In genomic region chr1:220528679-220529529, GRCh38 we compare ENCODE assay signal across 8 cellular contexts.
DNase-seq lines count a peak whose midpoint lies in the region; ATAC-seq and TF ChIP-seq lines count a peak whose summit lies in the region.

No MANE protein-coding gene starts in this region.

- H2AFZ ChIP-seq in parathyroid adenoma: peak overlapping the region; percentile 96

- H3K27me3 ChIP-seq in parathyroid adenoma (ENCODE audit: control insufficient read depth, insufficient read depth, low read length): no peaks in the 10 kb centered on the region

- H3K4me1 ChIP-seq in parathyroid adenoma: no peaks in the 10 kb centered on the region

- peak; percentile 15 for DNase-seq in NCI-H2196 (lab: John Stamatoyannopoulos, UW; ENCODE audit: unreplicated experiment)
- DNase-seq in NCI-H2196 treated with DMSO at 0.1 percent for 48 hours (lab: John Stamatoyannopoulos, UW; ENCODE audit: unreplicated experiment): no peak
- peak; percentile 9 for DNase-seq in germinal center (ENCODE audit: low spot score)
- no peak for DNase-seq in superior temporal gyrus (ENCODE audit: extremely low spot score)

- H3K9ac ChIP-seq in parathyroid adenoma: no peak overlapping the region

- peak overlapping the region; percentile 85 for H3K4me2 ChIP-seq in parathyroid adenoma (ENCODE audit: low read length)

- ATAC-seq in HG02763 (IDR thresholded peaks at IDR 0.05; ENCODE audit: unreplicated experiment) (peak; percentile 7), GM18519 (IDR thresholded peaks at IDR 0.05; ENCODE audit: low FRiP score, unreplicated experiment) (no peak)

- H3K27ac ChIP-seq in parathyroid adenoma: peak overlapping the region; percentile 56

- TF ChIP-seq CTCF in WI38 (IDR thresholded peaks at IDR 0.05; ENCODE audit: low read depth, low read length) (no peak), parathyroid adenoma (IDR thresholded peaks at IDR 0.05) (no peak)

- H3K4me3 ChIP-seq in WI38 (ENCODE audit: low read depth, low read length) (peak overlapping the region; percentile 58), parathyroid adenoma (ENCODE audit: low read depth, low read length) (peak overlapping the region; percentile 79)

- H3K36me3 ChIP-seq in parathyroid adenoma (ENCODE audit: control insufficient read depth, insufficient read depth, low read length): no peaks in the 10 kb centered on the region

- H3K9me3 ChIP-seq in parathyroid adenoma (ENCODE audit: control insufficient read depth, low read length): no peaks in the 10 kb centered on the region

- no peaks in the 10 kb centered on the region for H3K79me2 ChIP-seq in parathyroid adenoma

Comparison
In these comparisons a context has a peak if more than half of its experiments do, and no peak if none do; other contexts are left out.
1. DNase-seq: peak in NCI-H2196 (single experiment) and germinal center (single experiment); none in NCI-H2196 treated with DMSO at 0.1 percent for 48 hours (single experiment) and superior temporal gyrus (single experiment).